1 cellular context compared by ENCODE assay signal in genomic region chr2:195657634-195658540, GRCh38.
TF ChIP-seq lines count a peak whose summit lies in the region.

No MANE protein-coding gene starts in this region.

TF ChIP-seq in K562, 482 proteins besides CTCF, POLR2A, EP300 and RAD21 (continued from another document and continues in another):
- TF ChIP-seq MYC (IDR thresholded peaks at IDR 0.05; ENCODE audit: low read depth, low read length) (peak; percentile 78), MYC (CRISPR knock-in tag; IDR thresholded peaks at IDR 0.05; ENCODE audit: borderline replicate concordance, low read depth) (no peak), ZEB2 (IDR thresholded peaks at IDR 0.05) (no peak), MCM2 (IDR thresholded peaks at IDR 0.05; ENCODE audit: low read depth) (no peak), CHD4 (IDR thresholded peaks at IDR 0.05; ENCODE audit: insufficient read depth, insufficient replicate concordance, low read depth, low read length, poor library complexity, severe bottlenecking) (no peak), RFX5 (IDR thresholded peaks at IDR 0.05; ENCODE audit: low read depth, low read length) (no peak), CBX8 (IDR thresholded peaks at IDR 0.05; ENCODE audit: borderline replicate concordance, extremely low read depth, low read depth, low read length, poor library complexity, severe bottlenecking) (no peak), ZKSCAN3 (CRISPR knock-in tag; IDR thresholded peaks at IDR 0.05) (no peak), ZNF589 (CRISPR knock-in tag; IDR thresholded peaks at IDR 0.05; ENCODE audit: low read depth) (no peak), HMG20A (CRISPR knock-in tag; conservative IDR thresholded peaks at IDR 0.05) (no peak), E2F1 (CRISPR knock-in tag; IDR thresholded peaks at IDR 0.05) (no peak), PRDM10 (IDR thresholded peaks at IDR 0.05; ENCODE audit: partially characterized antibody) (no peak), RNF2 (IDR thresholded peaks at IDR 0.05) (0 out of 2 replicates have a peak, but pooled peaks have one; percentile 38), ZNF431 (CRISPR knock-in tag; IDR thresholded peaks at IDR 0.05) (no peak), POLR2AphosphoS5 (IDR thresholded peaks at IDR 0.05; ENCODE audit: control insufficient read depth, insufficient read depth, low read depth, low read length) (no peak), KAT8 (IDR thresholded peaks at IDR 0.05; ENCODE audit: low read depth) (no peak), YBX1 (IDR thresholded peaks at IDR 0.05) (no peak), ZNF146 (CRISPR knock-in tag; IDR thresholded peaks at IDR 0.05; ENCODE audit: unreplicated experiment) (no peak), BHLHE40 (IDR thresholded peaks at IDR 0.05; ENCODE audit: low read length) (no peak), FUS (optimal IDR thresholded peaks at IDR 0.05; ENCODE audit: low read depth, low read length) (no peak), ZNF592 (IDR thresholded peaks at IDR 0.05) (peak; percentile 59), CBFA2T2 (conservative IDR thresholded peaks at IDR 0.05) (no peak), ZNF134 (CRISPR knock-in tag; conservative IDR thresholded peaks at IDR 0.05) (no peak), ZNF609 (CRISPR knock-in tag; IDR thresholded peaks at IDR 0.05; ENCODE audit: borderline replicate concordance) (no peak), CUX1 (CRISPR knock-in tag; IDR thresholded peaks at IDR 0.05) (no peak), ZNF668 (CRISPR knock-in tag; IDR thresholded peaks at IDR 0.05) (no peak), FOXA3 (CRISPR knock-in tag; conservative IDR thresholded peaks at IDR 0.05 in 1 of 2, IDR thresholded peaks at IDR 0.05 in 1 of 2) (no peak), PML (IDR thresholded peaks at IDR 0.05; ENCODE audit: low read length) (no peak), TOE1 (IDR thresholded peaks at IDR 0.05; ENCODE audit: borderline replicate concordance) (no peak), TOE1 (CRISPR knock-in tag; IDR thresholded peaks at IDR 0.05; ENCODE audit: borderline replicate concordance, low read depth) (no peak), PTRF (tag; IDR thresholded peaks at IDR 0.05) (no peak), HES1 (IDR thresholded peaks at IDR 0.05; ENCODE audit: low read depth) (no peak), FOXK1 (CRISPR knock-in tag; IDR thresholded peaks at IDR 0.05; ENCODE audit: borderline replicate concordance) (0 out of 2 replicates have a peak, but pooled peaks have one; percentile 43), GATAD2B (IDR thresholded peaks at IDR 0.05; ENCODE audit: borderline replicate concordance) (no peak; the same call in 1 of the 2 replicates), ZNF79 (CRISPR knock-in tag; IDR thresholded peaks at IDR 0.05; ENCODE audit: low read depth) (no peak), CEBPG (CRISPR knock-in tag; IDR thresholded peaks at IDR 0.05) (no peak), CEBPG (tag; conservative IDR thresholded peaks at IDR 0.05 in 1 of 2, IDR thresholded peaks at IDR 0.05 in 1 of 2) (no peak), UBTF (IDR thresholded peaks at IDR 0.05; ENCODE audit: borderline replicate concordance in 1 of 2, low read depth in 2 of 2, low read length in 2 of 2) (no peak), ZNF12 (CRISPR knock-in tag; IDR thresholded peaks at IDR 0.05) (no peak), GABPB1 (CRISPR knock-in tag; IDR thresholded peaks at IDR 0.05) (no peak), ZNF121 (CRISPR knock-in tag; conservative IDR thresholded peaks at IDR 0.05) (no peak), NCOR1 (IDR thresholded peaks at IDR 0.05) (no peak)
